8 cellular contexts compared by ENCODE assay signal in the genomic region with DNA sequence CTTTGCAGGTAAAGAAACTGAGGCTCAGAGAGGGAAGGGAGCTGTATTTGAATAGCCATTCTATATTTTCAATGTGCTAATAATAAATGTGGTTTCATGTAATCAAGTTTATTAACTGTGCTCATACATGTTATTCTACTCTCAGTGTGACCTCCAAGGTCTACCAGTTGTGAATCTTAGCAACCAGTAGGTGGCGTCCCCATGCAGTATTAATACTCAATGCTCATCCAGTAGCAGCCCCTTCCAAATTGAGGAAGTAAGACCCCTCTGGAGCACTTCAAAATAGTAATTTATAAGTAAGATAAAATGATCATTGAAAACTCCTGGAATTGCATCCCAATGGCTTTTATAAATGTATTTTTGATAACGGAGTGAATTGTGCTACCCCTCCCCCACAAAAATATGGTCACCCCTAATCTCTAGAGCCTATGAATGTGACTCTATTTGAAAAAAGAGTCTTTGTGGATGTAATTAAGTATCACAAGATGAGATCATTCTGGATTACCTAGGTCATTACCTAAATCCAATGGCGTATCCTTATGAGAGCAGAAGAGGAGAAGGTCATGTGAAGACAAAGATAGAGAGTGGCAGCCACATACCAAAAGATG. TPM values are rescaled to one million over a fixed set of nuclear protein-coding genes. Genes with fewer than 3 reads are reported as not detected.
A peak's percentile ranks its signal among the peaks of the same experiment; 100 is the strongest.
DNase-seq lines count a peak whose midpoint lies in the region; ATAC-seq lines count a peak whose summit lies in the region.

No MANE protein-coding gene starts in this region.

- POLR2A ChIA-PET in naive thymus-derived CD8-positive, alpha-beta T cell (lab: Charles Lee) = interaction anchor here (0.6 to 2.2 kb wide), 2 partner anchors 20 to 217 kb away, joined by 4 to 12 read pairs; a partner anchor contains a TSS

- peaks cover 0 to 8% (median 2%) of the 10 kb centered on the region in 3 donors for H3K36me3 Mint-ChIP-seq in naive thymus-derived CD8-positive, alpha-beta T cell

- no peak overlapping the region for H3K27ac Mint-ChIP-seq in naive thymus-derived CD8-positive, alpha-beta T cell

- peaks cover 20 to 55% (median 29%) of the 10 kb centered on the region in 4 donors for H3K4me1 Mint-ChIP-seq in naive thymus-derived CD8-positive, alpha-beta T cell

- H3K4me3 Mint-ChIP-seq in naive thymus-derived CD8-positive, alpha-beta T cell = no peak overlapping the region

- ATAC-seq in GM21381 (IDR thresholded peaks at IDR 0.05; ENCODE audit: unreplicated experiment) (peak; percentile 88), HG03571 (IDR thresholded peaks at IDR 0.05; ENCODE audit: unreplicated experiment) (peak; percentile 90)
- peak; percentile 52 to 65 for ATAC-seq in naive thymus-derived CD8-positive, alpha-beta T cell

- H3K27me3 Mint-ChIP-seq in naive thymus-derived CD8-positive, alpha-beta T cell = no peaks in the 10 kb centered on the region

- no peaks in the 10 kb centered on the region for H3K9me3 Mint-ChIP-seq in naive thymus-derived CD8-positive, alpha-beta T cell

- DNase-seq in NCI-H1417 (lab: John Stamatoyannopoulos, UW) = peak in 2 of 3 experiments; percentile 43 to 57
- no peak for DNase-seq in NCI-H1417 treated with DMSO at 0.1 percent for 48 hours (lab: John Stamatoyannopoulos, UW)
- DNase-seq in SK-N-DZ (ENCODE audit: low spot score) = peak; percentile 45
- DNase-seq in dermis microvascular lymphatic vessel endothelial cell (ENCODE audit: low read depth in 2 of 2) = peak; percentile 42 to 68
- DNase-seq in naive thymus-derived CD8-positive, alpha-beta T cell = peak in 6 of 10 donors; percentile 16 to 41 (median 21)
- DNase-seq in globus pallidus (ENCODE audit: low spot score) = no peak

RNA-seq across cellular contexts. Expression of a gene that starts 20.4 kb away (rescaled TPM):
- 6.2 and 6.8 TPM in 2 replicates for polyA plus RNA-seq in SK-N-DZ (2014; cell fraction: cytosol; rRNA removed)
- polyA plus RNA-seq in SK-N-DZ (2014; cell fraction: nucleus; rRNA removed) = 5.8 and 7.0 TPM in 2 replicates
- total RNA-seq in dermis microvascular lymphatic vessel endothelial cell = 6.1 and 6.7 TPM in 2 replicates
- 10 to 100 TPM; 16.9 to 17.2 TPM for total RNA-seq in naive thymus-derived CD8-positive, alpha-beta T cell
- 1 to 10 TPM; 1.7 to 2.3 (median 2.0) TPM for polyA plus RNA-seq in naive thymus-derived CD8-positive, alpha-beta T cell

RNA-seq across cellular contexts. Expression of a gene that starts 53.2 kb away (rescaled TPM):
- 30.9 and 31.0 TPM in 2 replicates for polyA plus RNA-seq in SK-N-DZ (2014; cell fraction: cytosol; rRNA removed)
- polyA plus RNA-seq in SK-N-DZ (2014; cell fraction: nucleus; rRNA removed) = 16.8 and 19.0 TPM in 2 replicates
- 19.7 and 24.4 TPM in 2 replicates for total RNA-seq in dermis microvascular lymphatic vessel endothelial cell
- total RNA-seq in naive thymus-derived CD8-positive, alpha-beta T cell = 10 to 100 TPM; 13.2 to 14.4 TPM
- 1 to 10 TPM; 6.8 to 8.6 (median 7.0) TPM for polyA plus RNA-seq in naive thymus-derived CD8-positive, alpha-beta T cell

Comparison
In these comparisons a context has a peak if more than half of its experiments do, and no peak if none do; other contexts are left out.
1. DNase-seq: peak in NCI-H1417 (2 of 3), SK-N-DZ (single experiment), dermis microvascular lymphatic vessel endothelial cell (2 of 2) and naive thymus-derived CD8-positive, alpha-beta T cell (6 of 10); none in NCI-H1417 treated with DMSO at 0.1 percent for 48 hours (single experiment) and globus pallidus (single experiment).
2. Peak in every context shown above with its lines, with median percentiles within 50 percentile points of each other: ATAC-seq.